Comparison of ENCODE assay signal across 1 cellular context in the genomic region with DNA sequence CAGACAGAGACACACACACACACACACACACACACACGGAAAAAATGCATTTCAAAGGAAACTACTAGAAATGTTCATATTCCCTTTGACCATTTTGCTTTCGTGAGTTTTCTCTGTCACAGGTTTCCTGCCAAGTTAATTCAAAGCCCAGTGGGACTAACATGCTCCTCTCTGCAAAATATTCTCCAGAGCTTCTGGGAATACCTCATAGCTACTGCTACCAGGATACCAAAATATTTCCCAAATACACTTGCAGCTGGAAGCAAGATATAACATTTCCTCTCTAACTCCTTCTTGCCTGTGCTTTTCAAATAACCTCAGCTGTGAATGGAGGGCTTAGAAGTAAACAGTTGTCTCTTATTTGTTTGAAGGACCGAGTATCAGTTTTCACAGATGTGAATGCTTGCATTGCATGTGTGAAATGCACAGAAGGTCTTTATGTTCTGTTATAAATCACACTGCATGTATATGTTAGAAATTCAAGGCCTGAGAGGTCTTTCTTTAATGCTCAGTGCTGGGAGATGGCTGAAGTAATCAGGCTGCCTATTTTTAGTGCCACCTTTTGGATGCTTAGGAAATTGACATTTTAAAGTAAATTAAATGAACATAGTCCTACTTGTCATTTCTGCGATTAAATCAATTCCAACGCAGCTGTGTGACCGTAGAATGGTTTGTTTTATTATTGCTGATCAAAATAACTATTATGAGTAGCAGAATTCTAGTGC.
TF ChIP-seq lines count a peak whose summit lies in the region.

No MANE protein-coding gene starts in this region.

TF ChIP-seq in GM23338, 12 proteins besides CTCF, POLR2A, EP300 and RAD21 (continued from another document):
- TF ChIP-seq, protein P1, sequence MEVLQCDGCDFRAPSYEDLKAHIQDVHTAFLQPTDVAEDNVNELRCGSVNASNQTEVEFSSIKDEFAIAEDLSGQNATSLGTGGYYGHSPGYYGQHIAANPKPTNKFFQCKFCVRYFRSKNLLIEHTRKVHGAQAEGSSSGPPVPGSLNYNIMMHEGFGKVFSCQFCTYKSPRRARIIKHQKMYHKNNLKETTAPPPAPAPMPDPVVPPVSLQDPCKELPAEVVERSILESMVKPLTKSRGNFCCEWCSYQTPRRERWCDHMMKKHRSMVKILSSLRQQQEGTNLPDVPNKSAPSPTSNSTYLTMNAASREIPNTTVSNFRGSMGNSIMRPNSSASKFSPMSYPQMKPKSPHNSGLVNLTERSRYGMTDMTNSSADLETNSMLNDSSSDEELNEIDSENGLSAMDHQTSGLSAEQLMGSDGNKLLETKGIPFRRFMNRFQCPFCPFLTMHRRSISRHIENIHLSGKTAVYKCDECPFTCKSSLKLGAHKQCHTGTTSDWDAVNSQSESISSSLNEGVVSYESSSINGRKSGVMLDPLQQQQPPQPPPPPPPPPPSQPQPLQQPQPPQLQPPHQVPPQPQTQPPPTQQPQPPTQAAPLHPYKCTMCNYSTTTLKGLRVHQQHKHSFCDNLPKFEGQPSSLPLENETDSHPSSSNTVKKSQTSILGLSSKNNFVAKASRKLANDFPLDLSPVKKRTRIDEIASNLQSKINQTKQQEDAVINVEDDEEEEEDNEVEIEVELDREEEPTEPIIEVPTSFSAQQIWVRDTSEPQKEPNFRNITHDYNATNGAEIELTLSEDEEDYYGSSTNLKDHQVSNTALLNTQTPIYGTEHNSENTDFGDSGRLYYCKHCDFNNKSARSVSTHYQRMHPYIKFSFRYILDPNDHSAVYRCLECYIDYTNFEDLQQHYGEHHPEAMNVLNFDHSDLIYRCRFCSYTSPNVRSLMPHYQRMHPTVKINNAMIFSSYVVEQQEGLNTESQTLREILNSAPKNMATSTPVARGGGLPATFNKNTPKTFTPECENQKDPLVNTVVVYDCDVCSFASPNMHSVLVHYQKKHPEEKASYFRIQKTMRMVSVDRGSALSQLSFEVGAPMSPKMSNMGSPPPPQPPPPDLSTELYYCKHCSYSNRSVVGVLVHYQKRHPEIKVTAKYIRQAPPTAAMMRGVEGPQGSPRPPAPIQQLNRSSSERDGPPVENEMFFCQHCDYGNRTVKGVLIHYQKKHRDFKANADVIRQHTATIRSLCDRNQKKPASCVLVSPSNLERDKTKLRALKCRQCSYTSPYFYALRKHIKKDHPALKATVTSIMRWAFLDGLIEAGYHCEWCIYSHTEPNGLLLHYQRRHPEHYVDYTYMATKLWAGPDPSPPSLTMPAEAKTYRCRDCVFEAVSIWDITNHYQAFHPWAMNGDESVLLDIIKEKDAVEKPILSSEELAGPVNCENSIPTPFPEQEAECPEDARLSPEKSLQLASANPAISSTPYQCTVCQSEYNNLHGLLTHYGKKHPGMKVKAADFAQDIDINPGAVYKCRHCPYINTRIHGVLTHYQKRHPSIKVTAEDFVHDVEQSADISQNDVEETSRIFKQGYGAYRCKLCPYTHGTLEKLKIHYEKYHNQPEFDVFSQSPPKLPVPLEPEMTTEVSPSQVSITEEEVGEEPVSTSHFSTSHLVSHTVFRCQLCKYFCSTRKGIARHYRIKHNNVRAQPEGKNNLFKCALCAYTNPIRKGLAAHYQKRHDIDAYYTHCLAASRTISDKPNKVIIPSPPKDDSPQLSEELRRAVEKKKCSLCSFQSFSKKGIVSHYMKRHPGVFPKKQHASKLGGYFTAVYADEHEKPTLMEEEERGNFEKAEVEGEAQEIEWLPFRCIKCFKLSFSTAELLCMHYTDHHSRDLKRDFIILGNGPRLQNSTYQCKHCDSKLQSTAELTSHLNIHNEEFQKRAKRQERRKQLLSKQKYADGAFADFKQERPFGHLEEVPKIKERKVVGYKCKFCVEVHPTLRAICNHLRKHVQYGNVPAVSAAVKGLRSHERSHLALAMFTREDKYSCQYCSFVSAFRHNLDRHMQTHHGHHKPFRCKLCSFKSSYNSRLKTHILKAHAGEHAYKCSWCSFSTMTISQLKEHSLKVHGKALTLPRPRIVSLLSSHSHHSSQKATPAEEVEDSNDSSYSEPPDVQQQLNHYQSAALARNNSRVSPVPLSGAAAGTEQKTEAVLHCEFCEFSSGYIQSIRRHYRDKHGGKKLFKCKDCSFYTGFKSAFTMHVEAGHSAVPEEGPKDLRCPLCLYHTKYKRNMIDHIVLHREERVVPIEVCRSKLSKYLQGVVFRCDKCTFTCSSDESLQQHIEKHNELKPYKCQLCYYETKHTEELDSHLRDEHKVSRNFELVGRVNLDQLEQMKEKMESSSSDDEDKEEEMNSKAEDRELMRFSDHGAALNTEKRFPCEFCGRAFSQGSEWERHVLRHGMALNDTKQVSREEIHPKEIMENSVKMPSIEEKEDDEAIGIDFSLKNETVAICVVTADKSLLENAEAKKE (CRISPR knock-in tag; IDR thresholded peaks at IDR 0.05) = no peak
- TF ChIP-seq NANOG (IDR thresholded peaks at IDR 0.05; ENCODE audit: borderline replicate concordance) (no peak), POLR2AphosphoS5 (IDR thresholded peaks at IDR 0.05; ENCODE audit: low read depth) (no peak)
